ENCODE assay signal across 26 cellular contexts in the genomic region with DNA sequence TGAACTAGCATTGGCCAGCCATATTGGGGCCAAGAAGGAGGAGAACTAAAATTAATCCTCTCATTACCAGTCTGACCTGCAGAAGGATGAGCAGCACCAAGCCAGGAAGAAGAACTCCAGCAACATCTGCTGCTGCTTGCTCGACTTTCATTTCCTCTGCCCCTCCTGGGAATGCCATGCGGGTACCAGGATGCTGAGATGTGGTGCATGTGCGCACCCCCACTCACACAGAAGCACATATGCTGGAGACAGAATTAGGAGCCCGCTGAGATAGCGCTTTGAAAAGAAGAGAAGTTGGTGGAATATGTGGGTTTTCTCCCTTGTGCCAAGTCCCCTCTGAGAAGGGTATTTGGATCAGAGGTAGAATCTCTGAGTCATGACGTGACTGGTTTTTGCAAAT.
"Had no signal": no experiment of that assay in that cellular context is flagged by ENCODE, and none has a peak within 500 bp of the region (broad histone marks: within the 10 kb centered on the region; RNA-seq: fewer than 3 reads in every experiment).

No MANE protein-coding gene starts in this region.

- H3K27ac ChIP-seq: ascending aorta, parathyroid adenoma, psoas muscle, tibial artery had no signal

- H3K27me3 ChIP-seq: ascending aorta, sigmoid colon, tibial artery had no signal

- H3K9me3 ChIP-seq: ascending aorta, left ventricle myocardium inferior, mucosa of descending colon, psoas muscle, sigmoid colon, tibial artery had no signal

- H3K27me3 Mint-ChIP-seq: activated CD4-positive, alpha-beta T cell treated with anti-CD3 and anti-CD28 coated beads for 36 hours had no signal

- DNase-seq: activated CD4-positive, alpha-beta T cell treated with anti-CD3 and anti-CD28 coated beads for 36 hours; activated CD4-positive, alpha-beta T cell treated with anti-CD3 and anti-CD28 coated beads, Interleukin-2, amount 50 U/mL, for 48 hours; activated CD4-positive, CD25-positive, alpha-beta regulatory T cell; activated CD8-positive, alpha-beta memory T cell treated with anti-CD3 and anti-CD28 coated beads for 24 hours; activated effector memory CD4-positive, alpha-beta T cell treated with anti-CD3 and anti-CD28 coated beads, Interleukin-2, amount 50 U/mL, for 16 hours; activated naive CD4-positive, alpha-beta T cell treated with anti-CD3 and anti-CD28 coated beads for 36 hours; activated naive CD8-positive, alpha-beta T cell treated with anti-CD3 and anti-CD28 coated beads, Interleukin-2, amount 10 ng/mL, durations not matched to agents 7 days and 5 days; dermis blood vessel endothelial cell; effector CD4-positive, alpha-beta T cell; islet precursor cell; left ventricle myocardium inferior; mucosa of descending colon; psoas muscle; sigmoid colon; small intestine; stimulated activated CD4-positive, alpha-beta T cell treated with anti-CD3 and anti-CD28 coated beads, Interleukin-4, amount 100 ng/mL, for 24 hours; stimulated activated CD8-positive, alpha-beta memory T cell treated with anti-CD3 and anti-CD28 coated beads, Interleukin-4, amount 100 ng/mL, for 48 hours; stimulated activated naive CD8-positive, alpha-beta T cell treated with anti-CD3 and anti-CD28 coated beads, Interleukin-15, amount 100 ng/mL, for 72 hours; T-helper 2 cell; tibial artery had no signal

- H3K36me3 ChIP-seq: left ventricle myocardium inferior, sigmoid colon, tibial artery had no signal

- H3K4me3 ChIP-seq: ascending aorta, left ventricle myocardium inferior, lung, mucosa of descending colon, psoas muscle, sigmoid colon, tibial artery had no signal

- H3K4me3 Mint-ChIP-seq: activated CD4-positive, alpha-beta T cell treated with anti-CD3 and anti-CD28 coated beads for 36 hours; activated naive CD4-positive, alpha-beta T cell treated with anti-CD3 and anti-CD28 coated beads for 36 hours; activated naive CD8-positive, alpha-beta T cell treated with anti-CD3 and anti-CD28 coated beads, Interleukin-2, amount 10 ng/mL, durations not matched to agents 7 days and 5 days; central memory CD8-positive, alpha-beta T cell; natural killer cell treated with Interleukin-12 subunit alpha and Interleukin-12 subunit beta and Interleukin-15 and Interleukin-18, amount 100 ng/mL, for 72 hours; stimulated activated memory B cell treated with anti-CD40 and anti-IgM and Interleukin-4, amounts not matched to agents 10 μg/mL and 1 μg/mL and 100 μg/mL, for 72 hours; stimulated activated naive CD8-positive, alpha-beta T cell treated with anti-CD3 and anti-CD28 coated beads, Interleukin-15, amount 100 ng/mL, for 72 hours had no signal

- H3K4me1 Mint-ChIP-seq: activated CD4-positive, alpha-beta T cell treated with anti-CD3 and anti-CD28 coated beads for 36 hours; activated naive CD8-positive, alpha-beta T cell treated with anti-CD3 and anti-CD28 coated beads, Interleukin-2, amount 10 ng/mL, durations not matched to agents 7 days and 5 days; central memory CD8-positive, alpha-beta T cell; stimulated activated memory B cell treated with anti-CD40 and anti-IgM and Interleukin-4, amounts not matched to agents 10 μg/mL and 1 μg/mL and 100 μg/mL, for 72 hours; stimulated activated naive CD8-positive, alpha-beta T cell treated with anti-CD3 and anti-CD28 coated beads, Interleukin-15, amount 100 ng/mL, for 72 hours had no signal

- H3K27ac Mint-ChIP-seq: activated CD4-positive, alpha-beta T cell treated with anti-CD3 and anti-CD28 coated beads for 36 hours; activated naive CD4-positive, alpha-beta T cell treated with anti-CD3 and anti-CD28 coated beads for 36 hours; activated naive CD8-positive, alpha-beta T cell treated with anti-CD3 and anti-CD28 coated beads, Interleukin-2, amount 10 ng/mL, durations not matched to agents 7 days and 5 days; natural killer cell treated with Interleukin-12 subunit alpha and Interleukin-12 subunit beta and Interleukin-15 and Interleukin-18, amount 100 ng/mL, for 72 hours; stimulated activated memory B cell treated with anti-CD40 and anti-IgM and Interleukin-4, amounts not matched to agents 10 μg/mL and 1 μg/mL and 100 μg/mL, for 72 hours; stimulated activated naive CD8-positive, alpha-beta T cell treated with anti-CD3 and anti-CD28 coated beads, Interleukin-15, amount 100 ng/mL, for 72 hours had no signal

- H3K36me3 Mint-ChIP-seq: activated naive CD8-positive, alpha-beta T cell treated with anti-CD3 and anti-CD28 coated beads, Interleukin-2, amount 10 ng/mL, durations not matched to agents 7 days and 5 days; natural killer cell treated with Interleukin-12 subunit alpha and Interleukin-12 subunit beta and Interleukin-15 and Interleukin-18, amount 100 ng/mL, for 72 hours; stimulated activated memory B cell treated with anti-CD40 and anti-IgM and Interleukin-4, amounts not matched to agents 10 μg/mL and 1 μg/mL and 100 μg/mL, for 72 hours had no signal

- H3K4me1 ChIP-seq: parathyroid adenoma had no signal

- H3K9me3 Mint-ChIP-seq: activated naive CD4-positive, alpha-beta T cell treated with anti-CD3 and anti-CD28 coated beads for 36 hours; activated naive CD8-positive, alpha-beta T cell treated with anti-CD3 and anti-CD28 coated beads, Interleukin-2, amount 10 ng/mL, durations not matched to agents 7 days and 5 days; central memory CD8-positive, alpha-beta T cell; natural killer cell treated with Interleukin-12 subunit alpha and Interleukin-12 subunit beta and Interleukin-15 and Interleukin-18, amount 100 ng/mL, for 72 hours; stimulated activated memory B cell treated with anti-CD40 and anti-IgM and Interleukin-4, amounts not matched to agents 10 μg/mL and 1 μg/mL and 100 μg/mL, for 72 hours; stimulated activated naive CD8-positive, alpha-beta T cell treated with anti-CD3 and anti-CD28 coated beads, Interleukin-15, amount 100 ng/mL, for 72 hours had no signal
